Comparison of ENCODE assay signal across 12 cellular contexts in genomic region chr10:7667262-7668141, GRCh38. TPM values are rescaled to one million over a fixed set of nuclear protein-coding genes. Genes with fewer than 3 reads are reported as not detected.
DNase-seq lines count a peak whose midpoint lies in the region; ATAC-seq, FAIRE-seq and TF ChIP-seq lines count a peak whose summit lies in the region.
"Had no signal": no experiment of that assay in that cellular context is flagged by ENCODE, and none has a peak within 500 bp of the region (broad histone marks: within the 10 kb centered on the region; RNA-seq: fewer than 3 reads in every experiment).

No MANE protein-coding gene starts in this region.

- H3K9me3 ChIP-seq in ectodermal cell (ENCODE audit: control insufficient read depth, low read length) (no peaks in the 10 kb centered on the region), thyroid gland (no peaks in the 10 kb centered on the region)

- no peaks in the 10 kb centered on the region for H3K9me3 Mint-ChIP-seq in activated CD4-positive, alpha-beta T cell treated with anti-CD3 and anti-CD28 coated beads, Interleukin-2, amount 10 ng/mL, durations not matched to agents 24 days and 14 days
- no peaks in the 10 kb centered on the region for H3K9me3 Mint-ChIP-seq in mesothelial cell of epicardium

- FAIRE-seq in GM19239 (lab: Jason Lieb, UNC): no peak

- H3K4me3 Mint-ChIP-seq in activated CD4-positive, alpha-beta T cell treated with anti-CD3 and anti-CD28 coated beads, Interleukin-2, amount 10 ng/mL, durations not matched to agents 24 days and 14 days: peak overlapping the region; percentile 68
- H3K4me3 Mint-ChIP-seq in mesothelial cell of epicardium: peak overlapping the region; percentile 72

- H3K27me3 ChIP-seq in ectodermal cell (ENCODE audit: control insufficient read depth, insufficient read depth, low read length, poor library complexity, severe bottlenecking) (peaks cover 57% of the 10 kb centered on the region), thyroid gland (no peaks in the 10 kb centered on the region)

- no peak overlapping the region for H3K27ac Mint-ChIP-seq in activated CD4-positive, alpha-beta T cell treated with anti-CD3 and anti-CD28 coated beads, Interleukin-2, amount 10 ng/mL, durations not matched to agents 24 days and 14 days
- peak overlapping the region; percentile 43 for H3K27ac Mint-ChIP-seq in mesothelial cell of epicardium

- TF ChIP-seq CTCF in mesothelial cell of epicardium (IDR thresholded peaks at IDR 0.05; ENCODE audit: unreplicated experiment) (no peak), thyroid gland (IDR thresholded peaks at IDR 0.05) (no peak)

- 1% methylated on average over 40 to 42 of the region's 44 CpGs for WGBS in ectodermal cell, 2 experiments
- 3 to 7% methylated on average over 21 to 31 of the region's 44 CpGs for WGBS in thyroid gland, 2 donors

- H3K36me3 ChIP-seq in ectodermal cell (ENCODE audit: control insufficient read depth, insufficient read depth, low read length): no peaks in the 10 kb centered on the region
- no peaks in the 10 kb centered on the region for H3K36me3 ChIP-seq in thyroid gland

- H3K4me1 ChIP-seq in ectodermal cell (ENCODE audit: control insufficient read depth, insufficient read depth, low read length) (peaks cover 3% of the 10 kb centered on the region), thyroid gland (peaks cover 0 to 8% of the 10 kb centered on the region in 2 donors)

- H3K4me3 ChIP-seq in ectodermal cell (ENCODE audit: insufficient read depth, low read depth, low read length) (peak overlapping the region; percentile 35), thyroid gland (replicated peaks in 1 of 3) (peak overlapping the region in 1 of 3 donors; percentile 37)

- H3K36me3 Mint-ChIP-seq in activated CD4-positive, alpha-beta T cell treated with anti-CD3 and anti-CD28 coated beads, Interleukin-2, amount 10 ng/mL, durations not matched to agents 24 days and 14 days (ENCODE audit: low read depth): no peaks in the 10 kb centered on the region
- H3K36me3 Mint-ChIP-seq in mesothelial cell of epicardium: no peaks in the 10 kb centered on the region

- intact Hi-C loops in activated CD4-positive, alpha-beta T cell treated with anti-CD3 and anti-CD28 coated beads, Interleukin-2, amount 10 ng/mL, durations not matched to agents 24 days and 14 days (cut with micrococcal nuclease): no loop called here
- intact Hi-C loops in thyroid gland (cut with DNase I): no loop called here

- H3K27ac ChIP-seq in ectodermal cell (ENCODE audit: insufficient read depth, low read depth, low read length, poor library complexity, severe bottlenecking) (no peak overlapping the region), thyroid gland (peak overlapping the region in 2 of 3 donors; percentile 15 to 56)

- peaks cover 65% of the 10 kb centered on the region for H3K27me3 Mint-ChIP-seq in activated CD4-positive, alpha-beta T cell treated with anti-CD3 and anti-CD28 coated beads, Interleukin-2, amount 10 ng/mL, durations not matched to agents 24 days and 14 days
- H3K27me3 Mint-ChIP-seq in mesothelial cell of epicardium (ENCODE audit: low read depth): peaks cover 57% of the 10 kb centered on the region

- peaks cover 5% of the 10 kb centered on the region for H3K4me1 Mint-ChIP-seq in activated CD4-positive, alpha-beta T cell treated with anti-CD3 and anti-CD28 coated beads, Interleukin-2, amount 10 ng/mL, durations not matched to agents 24 days and 14 days
- peaks cover 22% of the 10 kb centered on the region for H3K4me1 Mint-ChIP-seq in mesothelial cell of epicardium

- DNase-seq in activated CD4-positive, alpha-beta T cell treated with anti-CD3 and anti-CD28 coated beads, Interleukin-2, amount 10 ng/mL, durations not matched to agents 24 days and 14 days: no peak
- no peak for DNase-seq in activated CD4-positive, alpha-beta T cell treated with anti-CD3 and anti-CD28 coated beads, Interleukin-2, amount 50 U/mL, for 48 hours
- DNase-seq in mesothelial cell of epicardium (ENCODE audit: low spot score in 2 of 2, unreplicated experiment in 2 of 2): peak in 1 of 2 experiments; percentile 41
- peak; percentile 26 for DNase-seq in thyroid gland
- DNase-seq in NOMO-1 treated with DMSO at 0.1 percent for 48 hours (lab: John Stamatoyannopoulos, UW; ENCODE audit: unreplicated experiment): no peak
- DNase-seq in GM19239 (ENCODE audit: insufficient read length, low spot score): no peak
- DNase-seq: activated CD4-positive, CD25-positive, alpha-beta regulatory T cell; NCI-H2171 treated with DMSO at 0.1 percent for 48 hours had no signal

- no peak for TF ChIP-seq POLR2A in thyroid gland (IDR thresholded peaks at IDR 0.05)

- ATAC-seq in GM18519 (IDR thresholded peaks at IDR 0.05; ENCODE audit: low FRiP score, unreplicated experiment): no peak

RNA-seq across cellular contexts. Expression of gene ITIH5, which starts 0.7 kb away (rescaled TPM):
- total RNA-seq in activated CD4-positive, alpha-beta T cell treated with anti-CD3 and anti-CD28 coated beads, Interleukin-2, amount 10 ng/mL, durations not matched to agents 24 days and 14 days: not detected in 2 replicates
- 1.1 TPM for polyA plus RNA-seq in ectodermal cell (2013, experiment 1 of 4)
- 1.1 TPM for polyA plus RNA-seq in ectodermal cell (2013, experiment 2 of 4)
- polyA plus RNA-seq in ectodermal cell (2013, experiment 3 of 4): 0.75 TPM
- polyA plus RNA-seq in ectodermal cell (2013, experiment 4 of 4): 0.57 TPM
- total RNA-seq in mesothelial cell of epicardium (17.2 to 21.0 TPM (median 20.9 TPM) in 3 replicates), thyroid gland (10 to 100 TPM; 14.4 to 31.3 (median 20.2) TPM)
- total RNA-seq: epithelial cell of proximal tubule had no signal

RNA-seq across cellular contexts. Expression of gene ITIH2, which starts 35.6 kb away (rescaled TPM):
- total RNA-seq in activated CD4-positive, alpha-beta T cell treated with anti-CD3 and anti-CD28 coated beads, Interleukin-2, amount 10 ng/mL, durations not matched to agents 24 days and 14 days: not detected in 2 replicates
- polyA plus RNA-seq in ectodermal cell (2013, experiment 1 of 4): not detected
- polyA plus RNA-seq in ectodermal cell (2013, experiment 2 of 4): not detected
- not detected for polyA plus RNA-seq in ectodermal cell (2013, experiment 3 of 4)
- polyA plus RNA-seq in ectodermal cell (2013, experiment 4 of 4): not detected
- total RNA-seq in mesothelial cell of epicardium: not detected in 3 replicates
- total RNA-seq in thyroid gland: not detected
- total RNA-seq: epithelial cell of proximal tubule had no signal
- polyA plus RNA-seq: AG04450 had no signal

Comparison
In these comparisons a context has a peak if more than half of its experiments do, and no peak if none do; other contexts are left out.
1. DNase-seq: peak in thyroid gland (2 of 2); none in activated CD4-positive, alpha-beta T cell treated with anti-CD3 and anti-CD28 coated beads, Interleukin-2, amount 10 ng/mL, durations not matched to agents 24 days and 14 days (single experiment), activated CD4-positive, alpha-beta T cell treated with anti-CD3 and anti-CD28 coated beads, Interleukin-2, amount 50 U/mL, for 48 hours (0 of 2), NOMO-1 treated with DMSO at 0.1 percent for 48 hours (single experiment) and GM19239 (single experiment).
2. RNA of gene ITIH5, which starts 0.7 kb away (total RNA-seq): 14.4 to 31.3 TPM in thyroid gland and 17.2 to 21.0 TPM in mesothelial cell of epicardium; not detected in activated CD4-positive, alpha-beta T cell treated with anti-CD3 and anti-CD28 coated beads, Interleukin-2, amount 10 ng/mL, durations not matched to agents 24 days and 14 days; every median in the first group is over 10 times any median in the second.